ENCODE assay signal across 14 cellular contexts in genomic region chr1:63012339-63012738, GRCh38.
"Had no signal": no experiment of that assay in that cellular context is flagged by ENCODE, and none has a peak within 500 bp of the region (broad histone marks: within the 10 kb centered on the region; RNA-seq: fewer than 3 reads in every experiment).

No MANE protein-coding gene starts in this region.

- H3K9me3 ChIP-seq: neutrophil, testis, uterus had no signal

- ATAC-seq: naive thymus-derived CD4-positive, alpha-beta T cell had no signal

- H3K27me3 ChIP-seq: neutrophil, testis, uterus had no signal

- H3K4me3 ChIP-seq: testis, uterus had no signal

- H3K36me3 ChIP-seq: neutrophil, uterus had no signal

- H3K27ac ChIP-seq: neutrophil, testis, uterus had no signal

- DNase-seq: activated CD4-positive, alpha-beta T cell treated with anti-CD3 and anti-CD28 coated beads, Interleukin-2, amount 50 U/mL, for 1 hour; activated naive CD4-positive, alpha-beta T cell treated with anti-CD3 and anti-CD28 coated beads, Interleukin-2, amount 10 ng/mL, durations not matched to agents 7 days and 5 days; activated T-cell treated with anti-CD3 and anti-CD28 coated beads for 4 hours; amniotic stem cell; endodermal cell; kidney; naive thymus-derived CD4-positive, alpha-beta T cell; stimulated activated CD4-positive, alpha-beta T cell treated with anti-CD3 and anti-CD28 coated beads, Interleukin-4, amount 100 ng/mL, for 1 hour; stimulated activated CD8-positive, alpha-beta memory T cell treated with anti-CD3 and anti-CD28 coated beads, Interleukin-4, amount 100 ng/mL, for 48 hours; T-helper 2 cell; testis; uterus had no signal

- FAIRE-seq: frontal cortex, kidney had no signal

- H3K4me1 ChIP-seq: testis, uterus had no signal
